ENCODE assay signal across 2 cellular contexts in the genomic region with DNA sequence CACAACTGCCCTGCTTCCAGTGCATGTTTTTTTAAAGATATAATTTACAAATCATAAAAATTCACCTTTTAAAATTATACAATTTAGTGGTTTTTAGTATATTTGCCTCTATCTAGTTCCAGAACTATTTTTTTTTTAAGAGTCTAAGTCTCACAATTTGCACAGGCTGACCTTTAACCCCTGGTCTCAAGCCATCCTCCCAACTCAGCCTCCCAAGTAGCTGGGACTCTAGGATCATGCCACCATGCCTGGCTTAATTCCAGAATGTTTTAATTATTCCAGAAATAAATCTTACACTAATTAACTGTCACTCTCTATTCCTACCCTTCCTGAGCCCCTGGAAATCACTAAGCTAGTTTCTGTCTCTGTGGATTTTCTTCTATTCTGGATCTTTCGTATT.
A peak's percentile ranks its signal among the peaks of the same experiment; 100 is the strongest.
TF ChIP-seq lines count a peak whose summit lies in the region.

No MANE protein-coding gene starts in this region.

TF ChIP-seq in HCT116, 20 proteins besides CTCF, POLR2A, EP300 and RAD21:
- TF ChIP-seq EZH2phosphoT487 (IDR thresholded peaks at IDR 0.05; ENCODE audit: borderline replicate concordance) (no peak), ZNF274 (IDR thresholded peaks at IDR 0.05; ENCODE audit: low read depth, low read length) (no peak), TCF7L2 (IDR thresholded peaks at IDR 0.05; ENCODE audit: borderline replicate concordance, extremely low read depth, insufficient read depth, insufficient read length) (no peak), YY1 (IDR thresholded peaks at IDR 0.05; ENCODE audit: extremely low read depth, insufficient replicate concordance, low read depth, low read length) (no peak), POLR2AphosphoS5 (IDR thresholded peaks at IDR 0.05; ENCODE audit: low read depth, low read length) (no peak)
- TF ChIP-seq, protein P1, sequence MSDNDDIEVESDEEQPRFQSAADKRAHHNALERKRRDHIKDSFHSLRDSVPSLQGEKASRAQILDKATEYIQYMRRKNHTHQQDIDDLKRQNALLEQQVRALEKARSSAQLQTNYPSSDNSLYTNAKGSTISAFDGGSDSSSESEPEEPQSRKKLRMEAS (IDR thresholded peaks at IDR 0.05) = no peak
- TF ChIP-seq, protein P2, sequence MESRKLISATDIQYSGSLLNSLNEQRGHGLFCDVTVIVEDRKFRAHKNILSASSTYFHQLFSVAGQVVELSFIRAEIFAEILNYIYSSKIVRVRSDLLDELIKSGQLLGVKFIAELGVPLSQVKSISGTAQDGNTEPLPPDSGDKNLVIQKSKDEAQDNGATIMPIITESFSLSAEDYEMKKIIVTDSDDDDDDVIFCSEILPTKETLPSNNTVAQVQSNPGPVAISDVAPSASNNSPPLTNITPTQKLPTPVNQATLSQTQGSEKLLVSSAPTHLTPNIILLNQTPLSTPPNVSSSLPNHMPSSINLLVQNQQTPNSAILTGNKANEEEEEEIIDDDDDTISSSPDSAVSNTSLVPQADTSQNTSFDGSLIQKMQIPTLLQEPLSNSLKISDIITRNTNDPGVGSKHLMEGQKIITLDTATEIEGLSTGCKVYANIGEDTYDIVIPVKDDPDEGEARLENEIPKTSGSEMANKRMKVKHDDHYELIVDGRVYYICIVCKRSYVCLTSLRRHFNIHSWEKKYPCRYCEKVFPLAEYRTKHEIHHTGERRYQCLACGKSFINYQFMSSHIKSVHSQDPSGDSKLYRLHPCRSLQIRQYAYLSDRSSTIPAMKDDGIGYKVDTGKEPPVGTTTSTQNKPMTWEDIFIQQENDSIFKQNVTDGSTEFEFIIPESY (IDR thresholded peaks at IDR 0.05; ENCODE audit: extremely low read depth, insufficient replicate concordance, low read length) = no peak

TF ChIP-seq in GM12878, 131 proteins besides CTCF, POLR2A, EP300 and RAD21:
- TF ChIP-seq ASH2L (IDR thresholded peaks at IDR 0.05; ENCODE audit: borderline replicate concordance, low read depth) (no peak), NR2C1 (IDR thresholded peaks at IDR 0.05) (peak; percentile 24; the same call in 1 of the 2 replicates)
